ENCODE assay signal across 1 cellular context in the genomic region with DNA sequence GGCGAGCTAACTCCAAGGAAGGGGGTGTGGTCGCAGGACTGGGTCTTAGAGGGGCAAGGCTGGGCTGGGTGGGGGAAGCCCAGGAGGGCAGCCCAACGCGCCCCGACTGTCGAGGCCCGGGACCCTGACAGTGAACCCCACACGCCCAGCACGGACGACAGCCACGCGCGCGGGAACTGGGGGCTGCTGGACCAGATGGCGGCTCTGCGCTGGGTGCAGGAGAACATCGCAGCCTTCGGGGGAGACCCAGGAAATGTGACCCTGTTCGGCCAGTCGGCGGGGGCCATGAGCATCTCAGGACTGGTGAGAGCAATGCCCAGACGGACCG.
TF ChIP-seq lines count a peak whose summit lies in the region.

No MANE protein-coding gene starts in this region.

TF ChIP-seq in IMR-90, 13 proteins besides CTCF, POLR2A, EP300 and RAD21 (continued from another document):
- TF ChIP-seq CHD1 (IDR thresholded peaks at IDR 0.05; ENCODE audit: low read depth, low read length) (no peak), BHLHE40 (IDR thresholded peaks at IDR 0.05; ENCODE audit: low read depth, low read length) (no peak)
